12 cellular contexts compared by ENCODE assay signal in the genomic region with DNA sequence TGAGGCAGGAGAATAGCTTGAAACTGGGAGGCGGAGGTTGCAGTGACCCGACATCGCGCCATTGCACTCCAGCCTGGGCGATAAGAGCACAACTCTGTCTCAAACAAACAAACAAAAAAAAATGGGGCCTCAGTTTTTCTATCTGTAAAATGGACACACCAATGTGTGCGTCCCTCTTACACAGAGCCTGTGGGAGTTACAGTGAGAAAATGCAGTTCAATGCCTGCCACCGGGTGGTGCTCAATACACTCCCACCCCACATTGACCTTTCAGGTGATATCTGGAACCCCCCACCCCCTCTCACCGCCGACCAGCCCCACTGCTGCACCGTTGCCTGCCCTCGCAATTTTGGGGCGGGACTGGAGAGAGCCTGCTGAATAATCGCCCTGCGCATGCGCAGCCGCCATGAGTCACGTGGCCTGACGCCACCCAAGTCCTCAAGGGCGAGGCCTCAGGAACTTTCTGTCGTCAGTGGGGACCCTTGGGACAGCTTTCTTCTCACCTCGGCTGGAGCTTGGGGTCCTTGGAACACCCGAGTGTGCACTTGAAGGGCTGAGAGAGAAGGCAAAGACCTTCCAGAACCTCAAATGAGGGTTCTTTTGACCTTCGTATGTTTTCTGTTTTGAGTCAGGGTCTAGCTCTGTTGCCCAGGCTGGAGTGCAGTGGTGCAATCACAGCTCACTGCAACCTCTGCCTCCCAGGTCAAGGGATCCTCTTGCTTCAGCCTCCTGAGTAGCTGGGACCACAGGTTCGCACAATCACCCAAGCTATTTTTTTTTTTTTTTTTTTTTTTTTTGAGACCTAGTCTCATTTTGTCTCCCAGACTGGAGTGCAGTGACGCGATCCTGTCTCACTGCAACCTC.
DNase-seq lines count a peak whose midpoint lies in the region; ATAC-seq and TF ChIP-seq lines count a peak whose summit lies in the region.
"Had no signal": no experiment of that assay in that cellular context is flagged by ENCODE, and none has a peak within 500 bp of the region (broad histone marks: within the 10 kb centered on the region; RNA-seq: fewer than 3 reads in every experiment).

No MANE protein-coding gene starts in this region.

- peaks cover 4% of the 10 kb centered on the region for H3K27me3 Mint-ChIP-seq in activated T-cell treated with anti-CD3 and anti-CD28 coated beads, Interleukin-2, amount 50 U/mL, for 24 hours

- H3K4me1 Mint-ChIP-seq in activated T-cell treated with anti-CD3 and anti-CD28 coated beads, Interleukin-2, amount 50 U/mL, for 24 hours (ENCODE audit: low read depth) = no peaks in the 10 kb centered on the region
- H3K4me1 Mint-ChIP-seq: nephron had no signal

- no peaks in the 10 kb centered on the region for H3K9me3 Mint-ChIP-seq in activated T-cell treated with anti-CD3 and anti-CD28 coated beads, Interleukin-2, amount 50 U/mL, for 24 hours
- H3K9me3 Mint-ChIP-seq: nephron had no signal

- H3K36me3 Mint-ChIP-seq in activated T-cell treated with anti-CD3 and anti-CD28 coated beads, Interleukin-2, amount 50 U/mL, for 24 hours (ENCODE audit: low read depth) = no peaks in the 10 kb centered on the region

- TF ChIP-seq CTCF in GM10266 (IDR thresholded peaks at IDR 0.05; ENCODE audit: control insufficient read depth, insufficient read depth, low read depth, missing control alignments) = peak; percentile 31

- ATAC-seq in HG03521 (IDR thresholded peaks at IDR 0.05; ENCODE audit: unreplicated experiment) (peak; percentile 51), GM18520 (IDR thresholded peaks at IDR 0.05; ENCODE audit: unreplicated experiment) (no peak)

- no peak overlapping the region for H3K27ac Mint-ChIP-seq in activated T-cell treated with anti-CD3 and anti-CD28 coated beads, Interleukin-2, amount 50 U/mL, for 24 hours
- H3K27ac Mint-ChIP-seq: nephron had no signal

- H3K4me3 Mint-ChIP-seq in activated T-cell treated with anti-CD3 and anti-CD28 coated beads, Interleukin-2, amount 50 U/mL, for 24 hours = no peak overlapping the region
- H3K4me3 Mint-ChIP-seq: nephron had no signal

- DNase-seq in GM10266 (ENCODE audit: extremely low spot score) = no peak
- peak; percentile 52 for DNase-seq in activated T-cell treated with anti-CD3 and anti-CD28 coated beads, Interleukin-2, amount 50 U/mL, for 24 hours
- peak; percentile 69 for DNase-seq in iPS-NIHi7 (ENCODE audit: extremely low spot score)
- DNase-seq in NCI-H226 = no peak
- no peak for DNase-seq in superior temporal gyrus (ENCODE audit: extremely low spot score)
- DNase-seq in middle frontal gyrus (ENCODE audit: extremely low spot score, low spot score) = no peak
- DNase-seq: dorsolateral prefrontal cortex, NCI-H1092 treated with DMSO at 0.1 percent for 48 hours, RPMI8226 had no signal

Comparison
In these comparisons a context has a peak if more than half of its experiments do, and no peak if none do; other contexts are left out.
1. DNase-seq: peak in activated T-cell treated with anti-CD3 and anti-CD28 coated beads, Interleukin-2, amount 50 U/mL, for 24 hours (single experiment) and iPS-NIHi7 (single experiment); none in GM10266 (single experiment), NCI-H226 (single experiment), superior temporal gyrus (single experiment) and middle frontal gyrus (single experiment).